In genomic region chr2:5818947-5819346, GRCh38 we compare ENCODE assay signal across 19 cellular contexts.
DNase-seq lines count a peak whose midpoint lies in the region; FAIRE-seq and TF ChIP-seq lines count a peak whose summit lies in the region.
"Had no signal": no experiment of that assay in that cellular context is flagged by ENCODE, and none has a peak within 500 bp of the region (broad histone marks: within the 10 kb centered on the region; RNA-seq: fewer than 3 reads in every experiment).

No MANE protein-coding gene starts in this region.

- no peak overlapping the region for H3K18ac ChIP-seq in mesenchymal stem cell (ENCODE audit: low read depth in 1 of 2, low read length in 2 of 2)

- H3K9ac ChIP-seq in astrocyte (ENCODE audit: low read length) (no peak overlapping the region), mesenchymal stem cell (ENCODE audit: low read length) (no peak overlapping the region)
- H3K9ac ChIP-seq: BLaER1 had no signal

- no peak overlapping the region for H3K27ac ChIP-seq in astrocyte (ENCODE audit: low read depth, low read length)
- H3K27ac ChIP-seq in mesenchymal stem cell (ENCODE audit: low read length, poor library complexity, severe bottlenecking), result no peak overlapping the region
- H3K27ac ChIP-seq: 22Rv1, BLaER1 had no signal

- no peak overlapping the region for H3K27ac Mint-ChIP-seq in astrocyte (ENCODE audit: unreplicated experiment)
- H3K27ac Mint-ChIP-seq in activated T-helper 2 cell treated with anti-CD3 and anti-CD28 coated beads, Interferon-gamma antibody, Interleukin-2, Interleukin-4, amounts not matched to agents 10 μg/mL and 5 μg/mL and 100 μg/mL, durations not matched to agents 14 hours and 24 hours and 36 hours, result no peak overlapping the region
- H3K27ac Mint-ChIP-seq: CD8-positive, alpha-beta memory T cell; H9 had no signal

- H3K36me3 ChIP-seq in astrocyte (ENCODE audit: insufficient read depth, low read length), result no peaks in the 10 kb centered on the region
- no peaks in the 10 kb centered on the region for H3K36me3 ChIP-seq in mesenchymal stem cell (ENCODE audit: control insufficient read depth in 1 of 2, insufficient read depth in 2 of 2, low read depth in 1 of 2, low read length in 2 of 2)
- H3K36me3 ChIP-seq: BLaER1 had no signal

- H3K27me3 ChIP-seq in astrocyte (ENCODE audit: insufficient read depth, low read length) (no peaks in the 10 kb centered on the region), mesenchymal stem cell (ENCODE audit: control insufficient read depth in 1 of 2, insufficient read depth in 1 of 2, low read length in 2 of 2) (no peaks in the 10 kb centered on the region)
- H3K27me3 ChIP-seq: BLaER1 had no signal

- no peaks in the 10 kb centered on the region for H3K36me3 Mint-ChIP-seq in astrocyte (ENCODE audit: low read depth, unreplicated experiment)
- no peaks in the 10 kb centered on the region for H3K36me3 Mint-ChIP-seq in activated T-helper 2 cell treated with anti-CD3 and anti-CD28 coated beads, Interferon-gamma antibody, Interleukin-2, Interleukin-4, amounts not matched to agents 10 μg/mL and 5 μg/mL and 100 μg/mL, durations not matched to agents 14 hours and 24 hours and 36 hours (ENCODE audit: low read depth)
- H3K36me3 Mint-ChIP-seq: CD8-positive, alpha-beta memory T cell had no signal

- no peak overlapping the region for H4K91ac ChIP-seq in mesenchymal stem cell (ENCODE audit: low read length)

- H3K4me3 Mint-ChIP-seq in astrocyte (ENCODE audit: unreplicated experiment), result no peak overlapping the region
- no peak overlapping the region for H3K4me3 Mint-ChIP-seq in activated T-helper 2 cell treated with anti-CD3 and anti-CD28 coated beads, Interferon-gamma antibody, Interleukin-2, Interleukin-4, amounts not matched to agents 10 μg/mL and 5 μg/mL and 100 μg/mL, durations not matched to agents 14 hours and 24 hours and 36 hours (ENCODE audit: low read depth)
- H3K4me3 Mint-ChIP-seq: CD8-positive, alpha-beta memory T cell; H9 had no signal

- no peaks in the 10 kb centered on the region for H3K4me1 ChIP-seq in astrocyte (ENCODE audit: insufficient read depth, low read length)
- no peaks in the 10 kb centered on the region for H3K4me1 ChIP-seq in mesenchymal stem cell (ENCODE audit: control insufficient read depth, insufficient read depth, low read depth, low read length)
- H3K4me1 ChIP-seq: BLaER1 had no signal

- H3K9me3 ChIP-seq in astrocyte (ENCODE audit: insufficient read depth, low read depth, low read length) (no peaks in the 10 kb centered on the region), mesenchymal stem cell (ENCODE audit: control insufficient read depth, low read length) (no peaks in the 10 kb centered on the region)
- H3K9me3 ChIP-seq: BLaER1 had no signal

- no peaks in the 10 kb centered on the region for H3K9me3 Mint-ChIP-seq in astrocyte (ENCODE audit: unreplicated experiment)
- no peaks in the 10 kb centered on the region for H3K9me3 Mint-ChIP-seq in activated T-helper 2 cell treated with anti-CD3 and anti-CD28 coated beads, Interferon-gamma antibody, Interleukin-2, Interleukin-4, amounts not matched to agents 10 μg/mL and 5 μg/mL and 100 μg/mL, durations not matched to agents 14 hours and 24 hours and 36 hours

- TF ChIP-seq CTCF in LNCaP clone FGC (IDR thresholded peaks at IDR 0.05; ENCODE audit: control insufficient read depth, extremely low read depth, insufficient read depth) (no peak), astrocyte (IDR thresholded peaks at IDR 0.05; ENCODE audit: insufficient read depth, low read depth, low read length) (no peak)

- H3K79me1 ChIP-seq in mesenchymal stem cell (replicated peaks; ENCODE audit: low read length, poor library complexity, severe bottlenecking), result no peaks in the 10 kb centered on the region

- H2BK5ac ChIP-seq in mesenchymal stem cell (ENCODE audit: low read depth, low read length, poor library complexity, severe bottlenecking), result no peak overlapping the region

- H2AK5ac ChIP-seq in mesenchymal stem cell (ENCODE audit: low read length, severe bottlenecking), result no peak overlapping the region

- no peak overlapping the region for H3K14ac ChIP-seq in mesenchymal stem cell (ENCODE audit: low read length in 2 of 2)

- H3K4me2 ChIP-seq in astrocyte (ENCODE audit: low read length) (no peak overlapping the region), mesenchymal stem cell (ENCODE audit: low read length, poor library complexity, severe bottlenecking) (no peak overlapping the region)
- H3K4me2 ChIP-seq: BLaER1 had no signal

- H3K4ac ChIP-seq in mesenchymal stem cell (ENCODE audit: low read depth in 1 of 2, low read length in 2 of 2), result no peak overlapping the region

- H2BK15ac ChIP-seq in mesenchymal stem cell (ENCODE audit: low read depth, poor library complexity, severe bottlenecking), result no peak overlapping the region

- DNase-seq in DMS53 (lab: John Stamatoyannopoulos, UW), result peak; percentile 42
- no peak for DNase-seq in DMS53 treated with DMSO at 0.1 percent for 48 hours (lab: John Stamatoyannopoulos, UW; ENCODE audit: unreplicated experiment)
- DNase-seq in LNCaP clone FGC (ENCODE audit: low read depth), result peak; percentile 48
- peak; percentile 9 for DNase-seq in astrocyte (ENCODE audit: low read depth)
- DNase-seq in mesenchymal stem cell, result peak; percentile 33
- DNase-seq in superior temporal gyrus (ENCODE audit: extremely low spot score), result no peak
- no peak for DNase-seq in activated T-helper 2 cell treated with anti-CD3 and anti-CD28 coated beads, Interferon-gamma antibody, Interleukin-2, Interleukin-4, amounts not matched to agents 10 μg/mL and 5 μg/mL and 100 μg/mL, durations not matched to agents 14 hours and 24 hours and 36 hours (ENCODE audit: low spot score)
- DNase-seq in A172 (ENCODE audit: low spot score), result no peak
- DNase-seq: AML-193; CD8-positive, alpha-beta memory T cell; DMS 273 treated with DMSO at 0.1 percent for 48 hours; DMS79 treated with DMSO at 0.1 percent for 48 hours; EL; GOT3; H9 had no signal

- FAIRE-seq in astrocyte (lab: Jason Lieb, UNC), result no peak
- FAIRE-seq: G401.6, GM12891 had no signal

- no peaks in the 10 kb centered on the region for H3K4me1 Mint-ChIP-seq in astrocyte (ENCODE audit: low read depth, unreplicated experiment)
- no peaks in the 10 kb centered on the region for H3K4me1 Mint-ChIP-seq in activated T-helper 2 cell treated with anti-CD3 and anti-CD28 coated beads, Interferon-gamma antibody, Interleukin-2, Interleukin-4, amounts not matched to agents 10 μg/mL and 5 μg/mL and 100 μg/mL, durations not matched to agents 14 hours and 24 hours and 36 hours (ENCODE audit: low read depth)
- H3K4me1 Mint-ChIP-seq: CD8-positive, alpha-beta memory T cell had no signal

- intact Hi-C loops in activated T-helper 2 cell treated with anti-CD3 and anti-CD28 coated beads, Interferon-gamma antibody, Interleukin-2, Interleukin-4, amounts not matched to agents 10 μg/mL and 5 μg/mL and 100 μg/mL, durations not matched to agents 14 hours and 24 hours and 36 hours (cut with micrococcal nuclease), result no loop called here

- H2AFZ ChIP-seq in astrocyte (ENCODE audit: low read depth, low read length) (no peak overlapping the region), mesenchymal stem cell (ENCODE audit: low read depth, low read length) (no peak overlapping the region)

- H2BK12ac ChIP-seq in mesenchymal stem cell (ENCODE audit: low read length in 2 of 2), result no peak overlapping the region

- no peaks in the 10 kb centered on the region for H4K20me1 ChIP-seq in astrocyte (ENCODE audit: insufficient read depth, low read length)
- H4K20me1 ChIP-seq: BLaER1 had no signal

- no peaks in the 10 kb centered on the region for H3K27me3 Mint-ChIP-seq in astrocyte (ENCODE audit: low read depth, unreplicated experiment)
- no peaks in the 10 kb centered on the region for H3K27me3 Mint-ChIP-seq in activated T-helper 2 cell treated with anti-CD3 and anti-CD28 coated beads, Interferon-gamma antibody, Interleukin-2, Interleukin-4, amounts not matched to agents 10 μg/mL and 5 μg/mL and 100 μg/mL, durations not matched to agents 14 hours and 24 hours and 36 hours (ENCODE audit: low read depth)
- H3K27me3 Mint-ChIP-seq: CD8-positive, alpha-beta memory T cell had no signal

- H2BK120ac ChIP-seq in mesenchymal stem cell (ENCODE audit: low read depth, low read length), result no peak overlapping the region

- H3K79me2 ChIP-seq in astrocyte (ENCODE audit: insufficient read depth, low read length), result no peaks in the 10 kb centered on the region

- H3K4me3 ChIP-seq in LNCaP clone FGC (ENCODE audit: low read depth, low read length) (no peak overlapping the region), astrocyte (ENCODE audit: insufficient read depth, low read depth, low read length) (no peak overlapping the region), mesenchymal stem cell (ENCODE audit: insufficient read depth in 1 of 2, low read depth in 1 of 2, low read length in 2 of 2) (no peak overlapping the region)
- H3K4me3 ChIP-seq: BLaER1 had no signal

- no peak overlapping the region for H4K8ac ChIP-seq in mesenchymal stem cell (ENCODE audit: low read length)

- no peak overlapping the region for H3K23ac ChIP-seq in mesenchymal stem cell (ENCODE audit: low read length in 2 of 2)

- 0% methylated on average over 1 of the region's 2 CpGs for WGBS in mesenchymal stem cell

Comparison
In these comparisons a context has a peak if more than half of its experiments do, and no peak if none do; other contexts are left out.
1. DNase-seq: peak in DMS53 (single experiment), LNCaP clone FGC (single experiment), astrocyte (single experiment) and mesenchymal stem cell (single experiment); none in DMS53 treated with DMSO at 0.1 percent for 48 hours (single experiment), superior temporal gyrus (single experiment), activated T-helper 2 cell treated with anti-CD3 and anti-CD28 coated beads, Interferon-gamma antibody, Interleukin-2, Interleukin-4, amounts not matched to agents 10 μg/mL and 5 μg/mL and 100 μg/mL, durations not matched to agents 14 hours and 24 hours and 36 hours (single experiment) and A172 (single experiment).